ENCODE assay signal across 7 cellular contexts in the genomic region with DNA sequence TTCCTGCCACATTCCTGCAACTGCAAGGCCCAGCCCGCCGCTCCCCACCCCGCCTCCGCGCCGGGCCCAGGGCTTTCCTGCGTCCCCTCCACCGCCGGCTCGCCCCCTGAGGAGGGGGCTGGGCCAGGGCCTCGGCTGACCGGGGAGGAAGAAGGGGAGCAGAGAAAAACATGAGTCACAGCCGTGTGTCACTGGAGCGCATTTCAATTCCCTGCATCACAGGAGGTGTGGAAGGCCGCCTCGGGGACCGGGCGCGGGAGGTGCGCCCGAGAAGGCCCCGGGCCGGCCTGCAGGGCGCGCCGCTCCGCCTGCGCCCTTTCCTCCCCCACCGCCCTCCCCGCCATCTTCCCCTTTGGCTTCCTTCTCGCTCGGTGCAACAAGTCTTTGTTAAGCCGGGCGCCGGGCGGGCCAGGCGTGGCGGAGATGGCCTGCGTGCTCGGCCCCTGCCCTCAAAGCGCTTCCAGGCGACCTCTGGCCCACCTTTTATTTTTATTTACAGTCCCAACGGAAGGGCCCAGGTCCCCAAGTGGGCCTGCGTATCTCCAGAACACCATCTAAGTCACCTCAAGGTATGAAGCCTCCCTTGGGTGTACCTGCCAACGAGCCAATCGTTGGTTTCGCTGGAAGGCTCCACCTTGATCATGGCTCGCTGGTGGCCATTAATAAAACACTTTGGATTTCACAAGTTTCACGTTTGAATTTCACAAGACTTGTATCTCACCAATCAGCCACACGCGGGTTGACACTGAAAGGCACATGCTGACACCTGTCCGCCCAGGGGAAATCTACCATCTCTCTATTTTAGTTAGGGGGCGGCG. TPM values are rescaled to one million over a fixed set of nuclear protein-coding genes. Genes with fewer than 3 reads are reported as not detected.
DNase-seq lines count a peak whose midpoint lies in the region; ATAC-seq, FAIRE-seq and TF ChIP-seq lines count a peak whose summit lies in the region.

No MANE protein-coding gene starts in this region.

- H3K27ac ChIP-seq in dorsolateral prefrontal cortex = peak overlapping the region; percentile 49 to 97 (median 93)
- peak overlapping the region; percentile 100 for H3K27ac ChIP-seq in mesendoderm (ENCODE audit: low read depth, low read length)

- no CpG with 5 or more reads among the region's 54 CpGs for WGBS in mesendoderm (ENCODE audit: extremely low coverage, insufficient coverage, low lambda C conversion rate)

- in situ Hi-C loops in GM18951 (cut with MboI; ENCODE audit: low sequenced_read_pairs, unreplicated experiment) = no loop called here

- intact Hi-C loops in dorsolateral prefrontal cortex (cut with DNase I) = loop anchor here in 1 of 2 donors (1.0 kb wide), 1 partner anchor 12 kb away; no protein-coding TSS in a partner anchor

- H3K23ac ChIP-seq in mesendoderm (ENCODE audit: low read length) = no peak overlapping the region

- H3K56ac ChIP-seq in mesendoderm (ENCODE audit: low read length) = peak overlapping the region; percentile 99

- H3K36me3 ChIP-seq in mesendoderm (ENCODE audit: control insufficient read depth, insufficient read depth, low read length) = peaks cover 4% of the 10 kb centered on the region

- peak overlapping the region; percentile 86 for H2BK120ac ChIP-seq in mesendoderm (ENCODE audit: low read depth, low read length)

- peak overlapping the region; percentile 99 for H3K4ac ChIP-seq in mesendoderm (ENCODE audit: low read depth, low read length)

- H4K8ac ChIP-seq in mesendoderm (ENCODE audit: low read depth, low read length) = peak overlapping the region; percentile 67

- peak overlapping the region; percentile 54 to 93 (median 80) for H3K4me3 ChIP-seq in dorsolateral prefrontal cortex
- peak overlapping the region; percentile 75 for H3K4me3 ChIP-seq in mesendoderm (ENCODE audit: low read length)

- TF ChIP-seq CTCF in dorsolateral prefrontal cortex (IDR thresholded peaks at IDR 0.05 in 54 of 56, conservative IDR thresholded peaks at IDR 0.05 in 2 of 56; ENCODE audit: low read depth in 1 of 56, partially characterized antibody in 56 of 56) = no peak

- peak overlapping the region; percentile 95 for H2BK5ac ChIP-seq in mesendoderm (ENCODE audit: low read length)

- no peak overlapping the region for H4K5ac ChIP-seq in mesendoderm (ENCODE audit: low read length)

- peaks cover 5% of the 10 kb centered on the region for H3K79me1 ChIP-seq in mesendoderm (ENCODE audit: low read length)

- H3K27me3 Mint-ChIP-seq in stimulated activated naive B cell treated with anti-CD40 and anti-IgM and Interleukin-4, amounts not matched to agents 10 μg/mL and 1 μg/mL and 100 μg/mL, for 72 hours = no peaks in the 10 kb centered on the region

- H3K9ac ChIP-seq in mesendoderm (ENCODE audit: low read length) = peak overlapping the region; percentile 97

- H2AK5ac ChIP-seq in mesendoderm (ENCODE audit: low read length) = no peak overlapping the region

- peaks cover 38% of the 10 kb centered on the region for H3K79me2 ChIP-seq in mesendoderm (ENCODE audit: control insufficient read depth, insufficient read depth, low read length)

- peak; percentile 54 for TF ChIP-seq POLR2A in GM18951 (IDR thresholded peaks at IDR 0.05; ENCODE audit: extremely low read depth, insufficient read depth, insufficient read length)

- H3K27ac Mint-ChIP-seq in stimulated activated naive B cell treated with anti-CD40 and anti-IgM and Interleukin-4, amounts not matched to agents 10 μg/mL and 1 μg/mL and 100 μg/mL, for 72 hours = peak overlapping the region; percentile 99

- no peaks in the 10 kb centered on the region for H3K9me3 Mint-ChIP-seq in stimulated activated naive B cell treated with anti-CD40 and anti-IgM and Interleukin-4, amounts not matched to agents 10 μg/mL and 1 μg/mL and 100 μg/mL, for 72 hours

- peaks cover 16% of the 10 kb centered on the region for H3K4me1 ChIP-seq in mesendoderm (ENCODE audit: control insufficient read depth, low read depth, low read length)

- H3K4me3 Mint-ChIP-seq in stimulated activated naive B cell treated with anti-CD40 and anti-IgM and Interleukin-4, amounts not matched to agents 10 μg/mL and 1 μg/mL and 100 μg/mL, for 72 hours = peak overlapping the region; percentile 90

- H3K4me1 Mint-ChIP-seq in stimulated activated naive B cell treated with anti-CD40 and anti-IgM and Interleukin-4, amounts not matched to agents 10 μg/mL and 1 μg/mL and 100 μg/mL, for 72 hours = peaks cover 31 to 54% of the 10 kb centered on the region in 2 donors

- H3K18ac ChIP-seq in mesendoderm (ENCODE audit: low read length) = peak overlapping the region; percentile 98

- H3K4me2 ChIP-seq in mesendoderm (ENCODE audit: low read length) = peak overlapping the region; percentile 95

- H3K36me3 Mint-ChIP-seq in stimulated activated naive B cell treated with anti-CD40 and anti-IgM and Interleukin-4, amounts not matched to agents 10 μg/mL and 1 μg/mL and 100 μg/mL, for 72 hours = peaks cover 8 to 24% of the 10 kb centered on the region in 2 donors

- H2BK15ac ChIP-seq in mesendoderm (replicated peaks; ENCODE audit: low read depth) = no peak overlapping the region

- peak; percentile 84 for DNase-seq in HTR-8/SVneo (ENCODE audit: insufficient read length, low spot score)
- peak; percentile 67 to 72 for DNase-seq in activated CD4-positive, alpha-beta T cell treated with anti-CD3 and anti-CD28 coated beads, Interleukin-2, amount 50 U/mL, for 4 hours
- peak in 4 of 10 donors; percentile 19 to 44 (median 28) for DNase-seq in dorsolateral prefrontal cortex
- DNase-seq in mesendoderm = peak; percentile 90
- DNase-seq in stimulated activated naive B cell treated with anti-CD40 and anti-IgM and Interleukin-4, amounts not matched to agents 10 μg/mL and 1 μg/mL and 100 μg/mL, for 72 hours = no peak
- DNase-seq in LoVo (ENCODE audit: low spot score) = no peak

- no peaks in the 10 kb centered on the region for H3K27me3 ChIP-seq in dorsolateral prefrontal cortex
- no peaks in the 10 kb centered on the region for H3K27me3 ChIP-seq in mesendoderm (ENCODE audit: insufficient read depth, low read length, poor library complexity)

- peak; percentile 23 to 33 for ATAC-seq in stimulated activated naive B cell treated with anti-CD40 and anti-IgM and Interleukin-4, amounts not matched to agents 10 μg/mL and 1 μg/mL and 100 μg/mL, for 72 hours (replicated peaks)

- FAIRE-seq in HTR-8/SVneo (lab: Jason Lieb, UNC) = peak; percentile 38

RNA-seq across cellular contexts. Expression of gene HMGA1, which starts 0.9 kb away (rescaled TPM):
- 10 to 100 TPM; 33.1 to 85.0 (median 58.3) TPM for total RNA-seq in dorsolateral prefrontal cortex
- 3,300 TPM for polyA plus RNA-seq in mesendoderm (2013, experiment 1 of 2)
- 3,237 TPM for polyA plus RNA-seq in mesendoderm (2013, experiment 2 of 2)

RNA-seq across cellular contexts. Expression of gene SMIM29, which starts 13.0 kb away (rescaled TPM):
- total RNA-seq in dorsolateral prefrontal cortex = 100 to 1,000 TPM in 3 of 120 experiments, 10 to 100 TPM in 117; 43.8 to 108 (median 67.5) TPM
- 4.7 TPM for polyA plus RNA-seq in mesendoderm (2013, experiment 1 of 2)
- polyA plus RNA-seq in mesendoderm (2013, experiment 2 of 2) = 4.6 TPM

Comparison
In these comparisons a context has a peak if more than half of its experiments do, and no peak if none do; other contexts are left out.
1. DNase-seq: peak in HTR-8/SVneo (single experiment), activated CD4-positive, alpha-beta T cell treated with anti-CD3 and anti-CD28 coated beads, Interleukin-2, amount 50 U/mL, for 4 hours (2 of 2) and mesendoderm (single experiment); none in stimulated activated naive B cell treated with anti-CD40 and anti-IgM and Interleukin-4, amounts not matched to agents 10 μg/mL and 1 μg/mL and 100 μg/mL, for 72 hours (single experiment) and LoVo (single experiment).